ENCODE assay signal across 9 cellular contexts in the genomic region with DNA sequence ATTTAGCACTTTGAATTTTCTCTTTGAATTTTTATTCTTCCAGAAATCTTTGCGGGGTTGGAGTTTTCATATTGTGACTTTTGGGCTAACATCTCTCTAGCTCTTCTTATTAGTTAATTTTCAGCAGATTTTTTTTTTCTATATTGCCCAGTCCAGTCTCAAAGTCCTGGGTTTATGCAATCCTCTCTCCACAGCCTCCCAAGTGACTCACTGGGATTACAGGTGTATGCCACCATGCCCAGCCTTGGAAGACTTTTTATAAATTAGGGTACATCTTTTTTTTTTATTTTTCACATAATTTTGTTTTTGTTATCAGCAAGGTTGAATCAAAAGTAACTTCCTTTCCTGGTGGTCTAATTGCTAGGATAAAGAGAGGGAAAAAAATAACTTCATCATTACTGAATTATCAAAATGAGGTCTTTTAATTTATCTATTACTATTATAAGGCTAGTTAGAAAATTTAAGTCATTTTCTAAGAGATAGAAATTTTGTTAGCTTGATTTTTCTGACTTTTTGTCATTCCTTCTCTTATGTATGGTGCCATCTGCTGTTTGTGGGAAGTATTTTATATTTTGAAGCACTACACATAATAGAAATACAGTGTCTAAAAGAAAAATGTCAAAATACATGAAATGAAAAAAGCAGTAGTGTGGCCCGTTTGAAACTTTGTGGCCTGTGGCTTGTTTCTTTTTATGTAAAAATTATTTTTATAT.
DNase-seq lines count a peak whose midpoint lies in the region; ATAC-seq and TF ChIP-seq lines count a peak whose summit lies in the region.
"Had no signal": no experiment of that assay in that cellular context is flagged by ENCODE, and none has a peak within 500 bp of the region (broad histone marks: within the 10 kb centered on the region; RNA-seq: fewer than 3 reads in every experiment).

No MANE protein-coding gene starts in this region.

- intact Hi-C loops in ascending aorta (cut with DNase I), result no loop called here
- intact Hi-C loops in thyroid gland (cut with DNase I), result no loop called here

- H3K27me3 ChIP-seq in SK-N-SH (ENCODE audit: insufficient read depth) (no peaks in the 10 kb centered on the region), hepatocyte (no peaks in the 10 kb centered on the region), ascending aorta (no peaks in the 10 kb centered on the region), thyroid gland (no peaks in the 10 kb centered on the region)

- H3K4me3 ChIP-seq in SK-N-SH (ENCODE audit: low read depth in 2 of 2, low read length in 1 of 2) (no peak overlapping the region), hepatocyte (no peak overlapping the region), ascending aorta (no peak overlapping the region), thyroid gland (replicated peaks in 1 of 3) (no peak overlapping the region)
- H3K4me3 ChIP-seq: HAP-1 had no signal

- H3K9me3 ChIP-seq in SK-N-SH (no peaks in the 10 kb centered on the region), hepatocyte (ENCODE audit: low read depth) (no peaks in the 10 kb centered on the region), ascending aorta (no peaks in the 10 kb centered on the region), thyroid gland (no peaks in the 10 kb centered on the region)
- H3K9me3 ChIP-seq: HAP-1 had no signal

- H2AFZ ChIP-seq in SK-N-SH (ENCODE audit: low read depth) (no peak overlapping the region), hepatocyte (no peak overlapping the region)

- H3K4me1 ChIP-seq in SK-N-SH (ENCODE audit: control insufficient read depth in 1 of 2, insufficient read depth in 2 of 2, low read depth in 1 of 2, low read length in 1 of 2), result no peaks in the 10 kb centered on the region; a peak in 1 of 4 replicates
- H3K4me1 ChIP-seq in hepatocyte (ENCODE audit: insufficient read depth), result no peaks in the 10 kb centered on the region
- H3K4me1 ChIP-seq in ascending aorta, result no peaks in the 10 kb centered on the region
- H3K4me1 ChIP-seq in thyroid gland, result no peaks in the 10 kb centered on the region
- H3K4me1 ChIP-seq: HAP-1 had no signal

- CTCF ChIA-PET in SK-N-SH (lab: Yijun Ruan, JAX), result interaction anchor here (0.6 to 8.8 kb wide), 40 partner anchors 9 to 1923 kb away, joined by 3 to 109 read pairs (median 4); no protein-coding TSS in a partner anchor

- no peak for TF ChIP-seq POLR2A in thyroid gland (IDR thresholded peaks at IDR 0.05)

- H3K9ac ChIP-seq in SK-N-SH, result no peak overlapping the region

- TF ChIP-seq EP300 in SK-N-SH (IDR thresholded peaks at IDR 0.05; ENCODE audit: borderline replicate concordance in 1 of 2, low read depth in 1 of 2, low read length in 1 of 2), result no peak

- 25% methylated on average over 2 of the region's 2 CpGs for WGBS in SK-N-SH (ENCODE audit: low lambda C conversion rate)
- WGBS in hepatocyte (ENCODE audit: low lambda C conversion rate, missing lambda C conversion rate), result 65% methylated on average over 2 of the region's 2 CpGs
- 61 to 65% methylated on average over 2 of the region's 2 CpGs for WGBS in thyroid gland, 2 donors

- TF ChIP-seq CTCF in AG09319 (IDR thresholded peaks at IDR 0.05; ENCODE audit: low read depth, low read length), result peak; percentile 53
- peak; percentile 75 for TF ChIP-seq CTCF in SK-N-SH (IDR thresholded peaks at IDR 0.05)
- TF ChIP-seq CTCF in hepatocyte (IDR thresholded peaks at IDR 0.05; ENCODE audit: poor library complexity), result peak; percentile 79
- peak in 1 of 3 experiments; percentile 34 for TF ChIP-seq CTCF in ascending aorta (IDR thresholded peaks at IDR 0.05)
- peak in 3 of 6 experiments; percentile 36 to 56 (median 36) for TF ChIP-seq CTCF in thyroid gland (IDR thresholded peaks at IDR 0.05)

- DNase-seq in AG09319 (ENCODE audit: extremely low read depth, low read depth) (no peak), HCEC 1CT (peak; percentile 42), SK-N-SH (no peak), hepatocyte (ENCODE audit: low spot score) (peak; percentile 37), ascending aorta (ENCODE audit: low spot score in 2 of 2) (no peak), thyroid gland (no peak)
- no peak for DNase-seq in activated CD8-positive, alpha-beta memory T cell treated with anti-CD3 and anti-CD28 coated beads, Interleukin-2, amount 50 U/mL, for 48 hours

- TF ChIP-seq RAD21 in SK-N-SH (IDR thresholded peaks at IDR 0.05; ENCODE audit: low read length), result peak; percentile 69

- H4K20me1 ChIP-seq in SK-N-SH (ENCODE audit: insufficient read depth) (no peaks in the 10 kb centered on the region), hepatocyte (ENCODE audit: insufficient read depth, poor library complexity, severe bottlenecking) (no peaks in the 10 kb centered on the region)

- H3K79me2 ChIP-seq in SK-N-SH (ENCODE audit: insufficient read depth) (no peaks in the 10 kb centered on the region), hepatocyte (no peaks in the 10 kb centered on the region)

- H3K36me3 ChIP-seq in SK-N-SH (replicated peaks in 1 of 2; ENCODE audit: control insufficient read depth in 1 of 2, insufficient read depth in 2 of 2, low read length in 1 of 2) (no peaks in the 10 kb centered on the region), hepatocyte (replicated peaks; ENCODE audit: insufficient read depth, low read depth) (no peaks in the 10 kb centered on the region), ascending aorta (no peaks in the 10 kb centered on the region), thyroid gland (no peaks in the 10 kb centered on the region)
- H3K36me3 ChIP-seq: HAP-1 had no signal

- H3K9me2 ChIP-seq in SK-N-SH (no peaks in the 10 kb centered on the region), hepatocyte (replicated peaks; ENCODE audit: insufficient read depth) (no peaks in the 10 kb centered on the region)

- no peak overlapping the region for H3K27ac ChIP-seq in SK-N-SH (ENCODE audit: low read depth in 2 of 2, low read length in 1 of 2)
- no peak overlapping the region for H3K27ac ChIP-seq in hepatocyte
- no peak overlapping the region for H3K27ac ChIP-seq in ascending aorta
- H3K27ac ChIP-seq in thyroid gland, result no peak overlapping the region

- POLR2A ChIA-PET in SK-N-SH (lab: Yijun Ruan, JAX), result no interaction called here

- no peak overlapping the region for H3K4me2 ChIP-seq in SK-N-SH
- H3K4me2 ChIP-seq in hepatocyte, result no peak overlapping the region

- H3F3A ChIP-seq in SK-N-SH (replicated peaks; ENCODE audit: insufficient read depth), result no peaks in the 10 kb centered on the region

- no peak for ATAC-seq in HG03342 (IDR thresholded peaks at IDR 0.05; ENCODE audit: unreplicated experiment)

TF ChIP-seq in SK-N-SH, 30 proteins besides CTCF, POLR2A, EP300 and RAD21:
- TF ChIP-seq SMC3 (IDR thresholded peaks at IDR 0.05; ENCODE audit: low read depth, low read length), result peak; percentile 56
- TF ChIP-seq FOXJ3 (CRISPR knock-in tag; IDR thresholded peaks at IDR 0.05), result no peak

Comparison
In these comparisons a context has a peak if more than half of its experiments do, and no peak if none do; other contexts are left out.
1. DNase-seq: peak in HCEC 1CT (single experiment) and hepatocyte (single experiment); none in AG09319 (single experiment), SK-N-SH (single experiment), ascending aorta (0 of 2), thyroid gland (0 of 2) and activated CD8-positive, alpha-beta memory T cell treated with anti-CD3 and anti-CD28 coated beads, Interleukin-2, amount 50 U/mL, for 48 hours (single experiment).